Comparison of ENCODE assay signal across 1 cellular context in the genomic region with DNA sequence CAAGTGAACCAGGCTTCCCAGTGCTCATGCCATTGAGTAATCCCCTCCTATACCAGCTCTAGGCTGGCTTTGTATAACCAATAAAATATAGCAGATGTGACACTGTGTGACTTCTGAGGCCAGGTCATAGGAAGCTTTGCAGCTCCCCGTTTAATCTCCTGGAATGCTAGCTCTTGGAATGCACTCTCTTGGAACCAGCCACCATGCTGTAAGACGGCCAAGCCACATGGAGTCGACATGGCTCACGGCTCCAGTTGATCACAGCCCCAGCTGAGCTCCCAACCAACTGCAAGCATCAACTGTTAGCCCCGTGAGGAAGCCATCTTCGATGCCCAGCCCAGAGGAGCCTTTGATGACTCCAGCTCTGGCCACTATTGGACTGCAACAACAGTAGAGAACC.
TF ChIP-seq lines count a peak whose summit lies in the region.

No MANE protein-coding gene starts in this region.

TF ChIP-seq in GM23338, 12 proteins besides CTCF, POLR2A, EP300 and RAD21 (continued from another document):
- TF ChIP-seq, protein P1, sequence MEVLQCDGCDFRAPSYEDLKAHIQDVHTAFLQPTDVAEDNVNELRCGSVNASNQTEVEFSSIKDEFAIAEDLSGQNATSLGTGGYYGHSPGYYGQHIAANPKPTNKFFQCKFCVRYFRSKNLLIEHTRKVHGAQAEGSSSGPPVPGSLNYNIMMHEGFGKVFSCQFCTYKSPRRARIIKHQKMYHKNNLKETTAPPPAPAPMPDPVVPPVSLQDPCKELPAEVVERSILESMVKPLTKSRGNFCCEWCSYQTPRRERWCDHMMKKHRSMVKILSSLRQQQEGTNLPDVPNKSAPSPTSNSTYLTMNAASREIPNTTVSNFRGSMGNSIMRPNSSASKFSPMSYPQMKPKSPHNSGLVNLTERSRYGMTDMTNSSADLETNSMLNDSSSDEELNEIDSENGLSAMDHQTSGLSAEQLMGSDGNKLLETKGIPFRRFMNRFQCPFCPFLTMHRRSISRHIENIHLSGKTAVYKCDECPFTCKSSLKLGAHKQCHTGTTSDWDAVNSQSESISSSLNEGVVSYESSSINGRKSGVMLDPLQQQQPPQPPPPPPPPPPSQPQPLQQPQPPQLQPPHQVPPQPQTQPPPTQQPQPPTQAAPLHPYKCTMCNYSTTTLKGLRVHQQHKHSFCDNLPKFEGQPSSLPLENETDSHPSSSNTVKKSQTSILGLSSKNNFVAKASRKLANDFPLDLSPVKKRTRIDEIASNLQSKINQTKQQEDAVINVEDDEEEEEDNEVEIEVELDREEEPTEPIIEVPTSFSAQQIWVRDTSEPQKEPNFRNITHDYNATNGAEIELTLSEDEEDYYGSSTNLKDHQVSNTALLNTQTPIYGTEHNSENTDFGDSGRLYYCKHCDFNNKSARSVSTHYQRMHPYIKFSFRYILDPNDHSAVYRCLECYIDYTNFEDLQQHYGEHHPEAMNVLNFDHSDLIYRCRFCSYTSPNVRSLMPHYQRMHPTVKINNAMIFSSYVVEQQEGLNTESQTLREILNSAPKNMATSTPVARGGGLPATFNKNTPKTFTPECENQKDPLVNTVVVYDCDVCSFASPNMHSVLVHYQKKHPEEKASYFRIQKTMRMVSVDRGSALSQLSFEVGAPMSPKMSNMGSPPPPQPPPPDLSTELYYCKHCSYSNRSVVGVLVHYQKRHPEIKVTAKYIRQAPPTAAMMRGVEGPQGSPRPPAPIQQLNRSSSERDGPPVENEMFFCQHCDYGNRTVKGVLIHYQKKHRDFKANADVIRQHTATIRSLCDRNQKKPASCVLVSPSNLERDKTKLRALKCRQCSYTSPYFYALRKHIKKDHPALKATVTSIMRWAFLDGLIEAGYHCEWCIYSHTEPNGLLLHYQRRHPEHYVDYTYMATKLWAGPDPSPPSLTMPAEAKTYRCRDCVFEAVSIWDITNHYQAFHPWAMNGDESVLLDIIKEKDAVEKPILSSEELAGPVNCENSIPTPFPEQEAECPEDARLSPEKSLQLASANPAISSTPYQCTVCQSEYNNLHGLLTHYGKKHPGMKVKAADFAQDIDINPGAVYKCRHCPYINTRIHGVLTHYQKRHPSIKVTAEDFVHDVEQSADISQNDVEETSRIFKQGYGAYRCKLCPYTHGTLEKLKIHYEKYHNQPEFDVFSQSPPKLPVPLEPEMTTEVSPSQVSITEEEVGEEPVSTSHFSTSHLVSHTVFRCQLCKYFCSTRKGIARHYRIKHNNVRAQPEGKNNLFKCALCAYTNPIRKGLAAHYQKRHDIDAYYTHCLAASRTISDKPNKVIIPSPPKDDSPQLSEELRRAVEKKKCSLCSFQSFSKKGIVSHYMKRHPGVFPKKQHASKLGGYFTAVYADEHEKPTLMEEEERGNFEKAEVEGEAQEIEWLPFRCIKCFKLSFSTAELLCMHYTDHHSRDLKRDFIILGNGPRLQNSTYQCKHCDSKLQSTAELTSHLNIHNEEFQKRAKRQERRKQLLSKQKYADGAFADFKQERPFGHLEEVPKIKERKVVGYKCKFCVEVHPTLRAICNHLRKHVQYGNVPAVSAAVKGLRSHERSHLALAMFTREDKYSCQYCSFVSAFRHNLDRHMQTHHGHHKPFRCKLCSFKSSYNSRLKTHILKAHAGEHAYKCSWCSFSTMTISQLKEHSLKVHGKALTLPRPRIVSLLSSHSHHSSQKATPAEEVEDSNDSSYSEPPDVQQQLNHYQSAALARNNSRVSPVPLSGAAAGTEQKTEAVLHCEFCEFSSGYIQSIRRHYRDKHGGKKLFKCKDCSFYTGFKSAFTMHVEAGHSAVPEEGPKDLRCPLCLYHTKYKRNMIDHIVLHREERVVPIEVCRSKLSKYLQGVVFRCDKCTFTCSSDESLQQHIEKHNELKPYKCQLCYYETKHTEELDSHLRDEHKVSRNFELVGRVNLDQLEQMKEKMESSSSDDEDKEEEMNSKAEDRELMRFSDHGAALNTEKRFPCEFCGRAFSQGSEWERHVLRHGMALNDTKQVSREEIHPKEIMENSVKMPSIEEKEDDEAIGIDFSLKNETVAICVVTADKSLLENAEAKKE (CRISPR knock-in tag; IDR thresholded peaks at IDR 0.05), result no peak
- no peak for TF ChIP-seq ZNF331 (CRISPR knock-in tag; IDR thresholded peaks at IDR 0.05; ENCODE audit: low read depth)
TF ChIP-seq in GM23338: peak in this region for 0.
